Comparison of ENCODE assay signal across 14 cellular contexts in the genomic region with DNA sequence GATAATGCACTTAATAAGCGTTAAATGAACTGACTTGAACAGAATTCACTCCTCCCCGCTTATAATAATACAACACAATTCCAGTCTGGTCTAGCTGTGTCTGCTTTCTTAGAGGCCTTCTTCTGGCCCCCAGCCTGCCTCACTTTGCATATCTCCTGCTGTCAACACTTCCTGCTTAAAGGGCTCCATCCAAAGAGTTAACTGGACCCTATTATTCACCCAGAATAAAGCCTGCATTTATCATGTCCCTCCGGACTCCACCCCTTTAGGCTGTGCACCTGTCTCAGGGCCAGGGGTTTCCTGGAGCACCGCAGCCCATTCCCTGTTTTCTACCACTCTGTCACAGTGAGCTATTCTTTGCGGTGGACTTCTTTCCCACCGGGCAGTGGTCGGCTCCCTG.
"Had no signal": no experiment of that assay in that cellular context is flagged by ENCODE, and none has a peak within 500 bp of the region (broad histone marks: within the 10 kb centered on the region; RNA-seq: fewer than 3 reads in every experiment).

No MANE protein-coding gene starts in this region.

- H3K27me3 ChIP-seq: left lung, neutrophil, tibial artery, uterus had no signal

- DNase-seq: activated CD4-positive, alpha-beta T cell treated with anti-CD3 and anti-CD28 coated beads, Interleukin-2, amount 50 U/mL, for 1 hour; activated naive CD8-positive, alpha-beta T cell treated with anti-CD3 and anti-CD28 coated beads for 36 hours; dermis blood vessel endothelial cell; effector memory CD8-positive, alpha-beta T cell; left lung; mammary epithelial cell; stimulated activated CD4-positive, alpha-beta T cell treated with anti-CD3 and anti-CD28 coated beads, Interleukin-12 subunit alpha, Interleukin-12 subunit beta, amount 100 ng/mL, for 4 hours; stimulated activated naive CD4-positive, alpha-beta T cell; tibial artery; uterus had no signal

- ATAC-seq: effector memory CD8-positive, alpha-beta T cell had no signal

- H3K27ac ChIP-seq: left lung, tibial artery, uterus had no signal

- FAIRE-seq: frontal cortex, keratinocyte, TTC549 had no signal

- H3K4me1 ChIP-seq: tibial artery, uterus had no signal

- H3K4me3 ChIP-seq: left lung, tibial artery, uterus had no signal

- H3K9me3 ChIP-seq: left lung, neutrophil, tibial artery, uterus had no signal

- H3K36me3 ChIP-seq: left lung, neutrophil, tibial artery, uterus had no signal
